24 cellular contexts compared by ENCODE assay signal in genomic region chr1:167135281-167135840, GRCh38. TPM values are rescaled to one million over a fixed set of nuclear protein-coding genes. Genes with fewer than 3 reads are reported as not detected.
DNase-seq lines count a peak whose midpoint lies in the region; ATAC-seq, FAIRE-seq and TF ChIP-seq lines count a peak whose summit lies in the region.
"Had no signal": no experiment of that assay in that cellular context is flagged by ENCODE, and none has a peak within 500 bp of the region (broad histone marks: within the 10 kb centered on the region; RNA-seq: fewer than 3 reads in every experiment).

No MANE protein-coding gene starts in this region.

- TF ChIP-seq POLR2A in sigmoid colon (IDR thresholded peaks at IDR 0.05) (no peak), adrenal gland (IDR thresholded peaks at IDR 0.05) (no peak)

- H3K9me3 ChIP-seq in mucosa of descending colon = no peaks in the 10 kb centered on the region
- H3K9me3 ChIP-seq in sigmoid colon = no peaks in the 10 kb centered on the region
- no peaks in the 10 kb centered on the region for H3K9me3 ChIP-seq in small intestine (ENCODE audit: control insufficient read depth, low read depth)
- H3K9me3 ChIP-seq in adrenal gland (replicated peaks in 1 of 3) = no peaks in the 10 kb centered on the region
- H3K9me3 ChIP-seq: BLaER1, colonic mucosa, spleen had no signal

- FAIRE-seq in small intestine (lab: Jason Lieb, UNC) = no peak
- FAIRE-seq: K562 had no signal

- no peaks in the 10 kb centered on the region for H3K36me3 ChIP-seq in mucosa of descending colon (ENCODE audit: low read depth)
- no peaks in the 10 kb centered on the region for H3K36me3 ChIP-seq in sigmoid colon
- no peaks in the 10 kb centered on the region for H3K36me3 ChIP-seq in small intestine (ENCODE audit: control insufficient read depth in 2 of 2, insufficient read depth in 2 of 2, low read length in 2 of 2)
- no peaks in the 10 kb centered on the region for H3K36me3 ChIP-seq in adrenal gland (replicated peaks in 1 of 2)
- H3K36me3 ChIP-seq: BLaER1, colonic mucosa, spleen had no signal

- DNase-seq in NCI-H2171 treated with DMSO at 0.1 percent for 48 hours (lab: John Stamatoyannopoulos, UW) (peak; percentile 70), cerebellar cortex (ENCODE audit: low spot score) (peak; percentile 89), mucosa of descending colon (no peak), sigmoid colon (no peak), small intestine (no peak), adrenal gland (no peak), islet precursor cell (no peak)
- DNase-seq: activated naive CD4-positive, alpha-beta T cell treated with anti-CD3 and anti-CD28 coated beads for 36 hours; activated T-cell treated with anti-CD3 and anti-CD28 coated beads, Interleukin-2, amount 50 U/mL, for 72 hours; DMS79 treated with DMSO at 0.1 percent for 48 hours; effector memory CD4-positive, alpha-beta T cell; erythroblast; heart right ventricle; left cardiac atrium; MM.1S; NCI-H1417 treated with DMSO at 0.1 percent for 48 hours; NCI-H2081 treated with DMSO at 0.1 percent for 48 hours; spleen had no signal

- no peaks in the 10 kb centered on the region for H3K4me1 ChIP-seq in mucosa of descending colon (ENCODE audit: low read depth)
- H3K4me1 ChIP-seq in sigmoid colon = peaks cover 0 to 18% (median 0%) of the 10 kb centered on the region in 4 donors
- no peaks in the 10 kb centered on the region for H3K4me1 ChIP-seq in small intestine (ENCODE audit: control insufficient read depth in 2 of 2, insufficient read depth in 1 of 2, low read depth in 1 of 2, low read length in 1 of 2)
- no peaks in the 10 kb centered on the region for H3K4me1 ChIP-seq in adrenal gland (replicated peaks in 1 of 2)
- H3K4me1 ChIP-seq: colonic mucosa, spleen had no signal

- no peak for TF ChIP-seq EP300 in sigmoid colon (IDR thresholded peaks at IDR 0.05)

- intact Hi-C loops in mucosa of descending colon (cut with DNase I, micrococcal nuclease) (no loop called here), sigmoid colon (cut with DNase I) (no loop called here), adrenal gland (cut with DNase I) (no loop called here)

- ATAC-seq in mucosa of descending colon = peak; percentile 34
- ATAC-seq: activated T-cell treated with anti-CD3 and anti-CD28 coated beads, Interleukin-2, amount 50 U/mL, for 72 hours; K562 had no signal

- WGBS in sigmoid colon, 2 donors = 33 to 74% methylated on average over 4 of the region's 4 CpGs
- 37 to 73% (median 49%) methylated on average over 4 of the region's 4 CpGs for WGBS in small intestine, 3 donors
- whole genome bisulfite sequencing in adrenal gland, 4 donors = 48 to 81% (median 60%) methylated on average over 4 of the region's 4 CpGs

- TF ChIP-seq CTCF in mucosa of descending colon (IDR thresholded peaks at IDR 0.05) (no peak), sigmoid colon (IDR thresholded peaks at IDR 0.05) (no peak), adrenal gland (IDR thresholded peaks at IDR 0.05) (no peak)

- no peaks in the 10 kb centered on the region for H3K27me3 ChIP-seq in sigmoid colon
- peaks cover 0 to 3% of the 10 kb centered on the region in 2 donors for H3K27me3 ChIP-seq in small intestine (ENCODE audit: control insufficient read depth in 2 of 2, insufficient read depth in 2 of 2, low read length in 2 of 2)
- no peaks in the 10 kb centered on the region for H3K27me3 ChIP-seq in adrenal gland
- H3K27me3 ChIP-seq: BLaER1, colonic mucosa had no signal

- no peak overlapping the region for H3K4me3 ChIP-seq in mucosa of descending colon
- H3K4me3 ChIP-seq in sigmoid colon = no peak overlapping the region
- no peak overlapping the region for H3K4me3 ChIP-seq in small intestine (ENCODE audit: low read depth in 1 of 2, low read length in 2 of 2)
- H3K4me3 ChIP-seq in adrenal gland = no peak overlapping the region
- H3K4me3 ChIP-seq: BLaER1, colonic mucosa, heart right ventricle, K562, spleen had no signal

- no peak overlapping the region for H3K27ac ChIP-seq in sigmoid colon
- H3K27ac ChIP-seq in small intestine (ENCODE audit: low read depth in 1 of 2, low read length in 1 of 2) = no peak overlapping the region
- peak overlapping the region in 1 of 5 donors; percentile 38 for H3K27ac ChIP-seq in adrenal gland
- H3K27ac ChIP-seq: BLaER1, colonic mucosa, heart right ventricle, spleen had no signal

RNA-seq across cellular contexts. Expression of gene STYXL2, which starts 41.5 kb away (rescaled TPM):
- total RNA-seq in mucosa of descending colon = under 1 TPM; 0.13 to 0.17 (median 0.17) TPM
- total RNA-seq in sigmoid colon = under 1 TPM in 1 of 4 donors, not detected in 3; 0.16 TPM
- polyA plus RNA-seq in sigmoid colon = under 1 TPM in 2 of 3 donors, not detected in 1; 0.01 to 0.23 TPM
- under 1 TPM in 2 of 3 donors, not detected in 1; 0.07 to 0.27 TPM for polyA plus RNA-seq in small intestine
- 1 to 10 TPM in 2 of 8 donors, under 1 TPM in 6; 0.12 to 1.3 (median 0.81) TPM for total RNA-seq in adrenal gland
- polyA plus RNA-seq in adrenal gland = under 1 TPM in 2 of 3 donors, not detected in 1; 0.08 to 0.20 TPM
- total RNA-seq: activated naive CD4-positive, alpha-beta T cell treated with anti-CD3 and anti-CD28 coated beads for 36 hours; K562; mammary epithelial cell; PC-3; spleen had no signal
- polyA plus RNA-seq: AG04450, K562, mammary epithelial cell, spleen had no signal

RNA-seq across cellular contexts. Expression of gene GPA33, which starts 45.2 kb away (rescaled TPM):
- total RNA-seq in mucosa of descending colon (100 to 1,000 TPM; 221 to 764 (median 482) TPM), sigmoid colon (under 1 TPM in 2 of 4 donors, not detected in 2; 0.28 to 0.36 TPM), adrenal gland (under 1 TPM in 4 of 8 donors, not detected in 4; 0.12 to 0.79 (median 0.31) TPM)
- polyA plus RNA-seq in sigmoid colon (100 to 1,000 TPM in 2 of 3 donors, 10 to 100 TPM in 1; 90.7 to 363 (median 101) TPM), small intestine (100 to 1,000 TPM in 2 of 3 donors, 10 to 100 TPM in 1; 30.9 to 114 (median 111) TPM), adrenal gland (under 1 TPM in 2 of 3 donors, not detected in 1; 0.03 to 0.16 TPM)
- total RNA-seq: mammary epithelial cell had no signal
- polyA plus RNA-seq: AG04450, K562, mammary epithelial cell had no signal

Comparison
In these comparisons a context has a peak if more than half of its experiments do, and no peak if none do; other contexts are left out.
1. DNase-seq: peak in NCI-H2171 treated with DMSO at 0.1 percent for 48 hours (single experiment) and cerebellar cortex (single experiment); none in mucosa of descending colon (0 of 3), sigmoid colon (single experiment), small intestine (single experiment), adrenal gland (0 of 7) and islet precursor cell (single experiment).
2. RNA of gene GPA33, which starts 45.2 kb away (total RNA-seq): 221 to 764 TPM in mucosa of descending colon; 0.28 to 0.36 TPM in sigmoid colon and 0.12 to 0.79 TPM in adrenal gland; every median in the first group is over 100 times any median in the second.